Comparison of ENCODE assay signal across 1 cellular context in genomic region chr7:66617295-66617694, GRCh38.
TF ChIP-seq lines count a peak whose summit lies in the region.

No MANE protein-coding gene starts in this region.

TF ChIP-seq in HepG2, 621 proteins besides CTCF, POLR2A, EP300 and RAD21 (continued from another document):
- no peak for TF ChIP-seq RFXANK (CRISPR knock-in tag; IDR thresholded peaks at IDR 0.05)
- TF ChIP-seq ZNF160 (CRISPR knock-in tag; IDR thresholded peaks at IDR 0.05): no peak
- TF ChIP-seq MIXL1 (CRISPR knock-in tag; IDR thresholded peaks at IDR 0.05): no peak
- no peak for TF ChIP-seq ZNF761 (CRISPR knock-in tag; conservative IDR thresholded peaks at IDR 0.05)
